10 cellular contexts compared by ENCODE assay signal in the genomic region with DNA sequence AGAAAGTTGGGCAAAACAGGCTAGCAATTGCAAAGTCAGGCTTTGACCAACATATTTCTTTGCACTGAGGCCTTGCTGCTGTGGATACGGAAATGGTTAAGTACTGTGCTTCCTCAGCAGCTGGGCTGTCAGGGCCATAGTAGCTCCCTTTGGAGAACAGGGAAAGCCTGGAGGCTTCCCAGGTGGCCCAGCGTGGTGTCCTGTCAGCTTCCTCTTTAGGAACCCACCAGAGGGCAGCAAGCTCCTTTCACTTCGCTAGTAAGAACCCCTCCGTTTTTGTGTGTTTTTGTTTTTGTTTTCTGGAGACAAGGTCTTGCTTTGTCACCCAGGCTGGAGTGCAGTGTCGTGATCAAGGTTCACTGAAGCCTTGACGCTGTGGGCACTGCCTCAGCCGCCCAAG. TPM values are rescaled to one million over a fixed set of nuclear protein-coding genes. Genes with fewer than 3 reads are reported as not detected.
DNase-seq lines count a peak whose midpoint lies in the region; ATAC-seq, FAIRE-seq and TF ChIP-seq lines count a peak whose summit lies in the region.
"Had no signal": no experiment of that assay in that cellular context is flagged by ENCODE, and none has a peak within 500 bp of the region (broad histone marks: within the 10 kb centered on the region; RNA-seq: fewer than 3 reads in every experiment).

No MANE protein-coding gene starts in this region.

- intact Hi-C loops in mammary epithelial cell (cut with micrococcal nuclease), result loop anchor here (1.0 to 10.0 kb wide), 2 partner anchors 107 to 278 kb away; no protein-coding TSS in a partner anchor

- no peaks in the 10 kb centered on the region for H3K27me3 Mint-ChIP-seq in neural crest cell (ENCODE audit: low read depth)

- no peaks in the 10 kb centered on the region; the same call in 1 of the 2 replicates for H3F3A ChIP-seq in MM.1S (ENCODE audit: insufficient read depth, low read length)

- no peaks in the 10 kb centered on the region for H3K27me3 ChIP-seq in mammary epithelial cell (ENCODE audit: insufficient read depth, low read length)
- no peaks in the 10 kb centered on the region for H3K27me3 ChIP-seq in MM.1S (replicated peaks; ENCODE audit: insufficient read depth, low read length)

- no peak overlapping the region for H2AFZ ChIP-seq in mammary epithelial cell (ENCODE audit: low read depth, low read length)
- H2AFZ ChIP-seq in MM.1S (ENCODE audit: low read length), result no peak overlapping the region

- H3K27ac Mint-ChIP-seq in neural crest cell (ENCODE audit: unreplicated experiment), result peak overlapping the region; percentile 83

- H3K4me1 Mint-ChIP-seq in neural crest cell, result peaks cover 31% of the 10 kb centered on the region

- H3K9me2 ChIP-seq in MM.1S (replicated peaks; ENCODE audit: insufficient read depth, low read length), result no peaks in the 10 kb centered on the region

- H4K20me1 ChIP-seq in mammary epithelial cell (ENCODE audit: insufficient read depth, low read length) (no peaks in the 10 kb centered on the region), MM.1S (ENCODE audit: insufficient read depth, low read length) (no peaks in the 10 kb centered on the region)

- dilution Hi-C loops in mammary epithelial cell (cut with HindIII; ENCODE audit: low sequenced_read_pairs), result no loop called here

- FAIRE-seq in G401.6 (lab: Jason Lieb, UNC), result peak; percentile 36

- H3K4me1 ChIP-seq in mammary epithelial cell (ENCODE audit: insufficient read depth, low read length) (peaks cover 21% of the 10 kb centered on the region), MM.1S (ENCODE audit: low read length) (no peaks in the 10 kb centered on the region)

- H3K9ac ChIP-seq in mammary epithelial cell (ENCODE audit: insufficient read depth, low read length) (no peak overlapping the region), MM.1S (ENCODE audit: low read length) (no peak overlapping the region)

- H3K36me3 Mint-ChIP-seq in neural crest cell (ENCODE audit: low read depth), result peaks cover 9% of the 10 kb centered on the region

- H3K4me2 ChIP-seq in mammary epithelial cell (ENCODE audit: insufficient read depth, low read depth, low read length) (no peak overlapping the region), MM.1S (ENCODE audit: low read depth, low read length) (no peak overlapping the region)

- 86% methylated on average over 5 of the region's 7 CpGs for WGBS in mammary epithelial cell (ENCODE audit: low coverage, missing lambda C conversion rate)

- in situ Hi-C loops in mammary epithelial cell (cut with MboI; ENCODE audit: low sequenced_read_pairs in 2 of 2), result no loop called here

- ATAC-seq in HG03354 (IDR thresholded peaks at IDR 0.05; ENCODE audit: poor library complexity, severe bottlenecking, unreplicated experiment), result no peak
- no peak for ATAC-seq in GM18870 (IDR thresholded peaks at IDR 0.05; ENCODE audit: unreplicated experiment)

- H3K4me3 ChIP-seq in mammary epithelial cell (replicated peaks in 1 of 3; ENCODE audit: insufficient read depth in 1 of 3, low read depth in 2 of 3, low read length in 3 of 3) (no peak overlapping the region), MM.1S (ENCODE audit: low read length) (no peak overlapping the region)

- H3K9me3 ChIP-seq in mammary epithelial cell (replicated peaks; ENCODE audit: insufficient read depth, low read length) (no peaks in the 10 kb centered on the region), MM.1S (replicated peaks; ENCODE audit: insufficient read depth, low read length) (no peaks in the 10 kb centered on the region)

- no peak for TF ChIP-seq CTCF in mammary epithelial cell (conservative IDR thresholded peaks at IDR 0.05 in 1 of 2, IDR thresholded peaks at IDR 0.05 in 1 of 2; ENCODE audit: extremely low read depth in 1 of 2, insufficient read depth in 1 of 2, low read depth in 1 of 2, low read length in 2 of 2)
- peak; percentile 41 for TF ChIP-seq CTCF in neural crest cell (conservative IDR thresholded peaks at IDR 0.05)
- no peak for TF ChIP-seq CTCF in MM.1S (IDR thresholded peaks at IDR 0.05; ENCODE audit: low read length)

- DNase-seq in LHCN-M2 (ENCODE audit: low read depth), result peak; percentile 28
- no peak for DNase-seq in mammary epithelial cell
- peak; percentile 19 for DNase-seq in neural crest cell (ENCODE audit: low read depth, low spot score)
- no peak for DNase-seq in MM.1S
- DNase-seq in NCI-H128 (lab: John Stamatoyannopoulos, UW; ENCODE audit: unreplicated experiment), result no peak
- DNase-seq: activated gamma-delta T cell, NCI-H526 treated with DMSO at 0.1 percent for 48 hours had no signal

- CTCF ChIA-PET in mammary epithelial cell (lab: Charles Lee; ENCODE audit: low non-redundant PET), result interaction anchor here (0.6 kb wide), 1 partner anchor 53 kb away, joined by 7 read pairs; no protein-coding TSS in a partner anchor

- peaks cover 10% of the 10 kb centered on the region for H3K79me2 ChIP-seq in mammary epithelial cell (ENCODE audit: insufficient read depth, low read length)
- no peaks in the 10 kb centered on the region for H3K79me2 ChIP-seq in MM.1S (ENCODE audit: low read length)

- peak overlapping the region; percentile 47 for H3K27ac ChIP-seq in mammary epithelial cell (ENCODE audit: insufficient read depth, low read depth, low read length)
- H3K27ac ChIP-seq in MM.1S (ENCODE audit: low read length), result no peak overlapping the region

- BruUV-seq in mammary epithelial cell (replicated peaks; lab: Mats Ljungman, UMichigan), result no TSS peak

- H3K9me3 Mint-ChIP-seq in neural crest cell, result no peaks in the 10 kb centered on the region

- H3K36me3 ChIP-seq in mammary epithelial cell (ENCODE audit: insufficient read depth, low read length) (peaks cover 5% of the 10 kb centered on the region), MM.1S (replicated peaks; ENCODE audit: insufficient read depth, low read length) (no peaks in the 10 kb centered on the region)

- no peak overlapping the region for H3K4me3 Mint-ChIP-seq in neural crest cell

RNA-seq across cellular contexts. Expression of a gene that starts 1.7 kb away (rescaled TPM):
- total RNA-seq in LHCN-M2 (2014; rRNA removed) (2.1 and 2.2 TPM in 2 replicates), mammary epithelial cell (10 to 100 TPM; 18.7 to 25.3 TPM), neural crest cell (1.6 and 2.0 TPM in 2 replicates)
- 4.3 TPM for polyA plus RNA-seq in LHCN-M2 (2012)
- polyA plus RNA-seq in mammary epithelial cell, result 16.3 TPM
- 7.3 TPM for polyA minus RNA-seq in mammary epithelial cell

RNA-seq across cellular contexts. Expression of a gene that starts 28.1 kb away (rescaled TPM):
- 110 and 118 TPM in 2 replicates for total RNA-seq in LHCN-M2 (2014; rRNA removed)
- polyA plus RNA-seq in LHCN-M2 (2012), result 124 TPM
- 10 to 100 TPM; 39.8 to 80.6 TPM for total RNA-seq in mammary epithelial cell
- polyA plus RNA-seq in mammary epithelial cell, result 139 TPM
- 80.4 TPM for polyA minus RNA-seq in mammary epithelial cell
- total RNA-seq in neural crest cell, result 46.3 and 47.4 TPM in 2 replicates

RNA-seq across cellular contexts. Expression of a gene that starts 58.1 kb away (rescaled TPM):
- 0.26 and 0.75 TPM in 2 replicates for total RNA-seq in LHCN-M2 (2014; rRNA removed)
- 0.63 TPM for polyA plus RNA-seq in LHCN-M2 (2012)
- total RNA-seq in mammary epithelial cell, result under 1 TPM in 1 of 2 donors, not detected in 1; 0.17 TPM
- 0.03 TPM for polyA plus RNA-seq in mammary epithelial cell
- polyA minus RNA-seq in mammary epithelial cell, result not detected
- total RNA-seq in neural crest cell, result 0.21 TPM in 1 of 2 replicates, not detected in the other

Comparison
In these comparisons a context has a peak if more than half of its experiments do, and no peak if none do; other contexts are left out.
1. DNase-seq: peak in LHCN-M2 (single experiment) and neural crest cell (single experiment); none in mammary epithelial cell (single experiment), MM.1S (single experiment) and NCI-H128 (single experiment).